ENCODE assay signal across 21 cellular contexts in the genomic region with DNA sequence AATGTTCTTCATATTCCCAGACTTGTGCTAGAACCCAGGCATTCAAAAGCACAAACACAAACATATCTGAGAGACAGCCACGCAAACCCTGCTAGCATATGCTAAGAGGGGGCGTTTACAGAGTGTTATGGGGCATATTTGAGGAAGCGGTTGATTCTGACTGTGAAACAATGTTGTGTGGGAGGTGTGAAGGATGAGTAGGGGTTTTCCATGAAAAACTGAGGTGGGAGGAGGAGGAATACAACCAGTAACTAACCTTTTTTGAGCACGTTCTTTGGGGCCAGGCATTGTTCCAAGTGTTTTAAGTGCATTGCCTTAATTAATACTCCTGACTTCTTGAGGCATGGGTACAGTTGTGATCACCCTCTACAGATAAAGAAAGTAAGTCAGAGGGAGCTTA.
"Had no signal": no experiment of that assay in that cellular context is flagged by ENCODE, and none has a peak within 500 bp of the region (broad histone marks: within the 10 kb centered on the region; RNA-seq: fewer than 3 reads in every experiment).

No MANE protein-coding gene starts in this region.

- H3K36me3 Mint-ChIP-seq: naive B cell, type B pancreatic cell had no signal

- H3K4me1 Mint-ChIP-seq: naive B cell, nephron had no signal

- H3K27me3 ChIP-seq: hepatocyte, right atrium auricular region, sigmoid colon, suprapubic skin, thyroid gland had no signal

- H3K4me3 Mint-ChIP-seq: naive B cell, nephron, type B pancreatic cell had no signal

- H3K4me3 ChIP-seq: coronary artery, hepatocyte, lung, right atrium auricular region, sigmoid colon, skin epidermis, suprapubic skin, thyroid gland had no signal

- H3K27ac ChIP-seq: coronary artery, hepatocyte, right atrium auricular region, sigmoid colon, skin epidermis, suprapubic skin, thyroid gland had no signal

- H3K4me1 ChIP-seq: right atrium auricular region, sigmoid colon, suprapubic skin, thyroid gland had no signal

- H3K4me2 ChIP-seq: hepatocyte had no signal

- H3K9me3 ChIP-seq: thyroid gland had no signal

- FAIRE-seq: urothelium cell line had no signal

- H3K36me3 ChIP-seq: right atrium auricular region, sigmoid colon, suprapubic skin, thyroid gland had no signal

- H3K79me2 ChIP-seq: hepatocyte had no signal

- H2AFZ ChIP-seq: hepatocyte had no signal

- DNase-seq: effector CD8-positive, alpha-beta T cell; foreskin melanocyte; left colon; left ventricle myocardium superior; mesenchymal stem cell; midbrain; naive B cell; sigmoid colon; stimulated activated CD4-positive, alpha-beta T cell treated with anti-CD3 and anti-CD28 coated beads, Interleukin-2, amount 100 ng/mL, for 24 hours; stimulated activated CD4-positive, alpha-beta T cell treated with anti-CD3 and anti-CD28 coated beads, Interleukin-4, amount 100 ng/mL, for 4 hours; stimulated activated naive CD4-positive, alpha-beta T cell; thyroid gland had no signal

- H3K27ac Mint-ChIP-seq: nephron, type B pancreatic cell had no signal

- ATAC-seq: left colon, left ventricle myocardium superior had no signal
